Comparison of ENCODE assay signal across 1 cellular context in the genomic region with DNA sequence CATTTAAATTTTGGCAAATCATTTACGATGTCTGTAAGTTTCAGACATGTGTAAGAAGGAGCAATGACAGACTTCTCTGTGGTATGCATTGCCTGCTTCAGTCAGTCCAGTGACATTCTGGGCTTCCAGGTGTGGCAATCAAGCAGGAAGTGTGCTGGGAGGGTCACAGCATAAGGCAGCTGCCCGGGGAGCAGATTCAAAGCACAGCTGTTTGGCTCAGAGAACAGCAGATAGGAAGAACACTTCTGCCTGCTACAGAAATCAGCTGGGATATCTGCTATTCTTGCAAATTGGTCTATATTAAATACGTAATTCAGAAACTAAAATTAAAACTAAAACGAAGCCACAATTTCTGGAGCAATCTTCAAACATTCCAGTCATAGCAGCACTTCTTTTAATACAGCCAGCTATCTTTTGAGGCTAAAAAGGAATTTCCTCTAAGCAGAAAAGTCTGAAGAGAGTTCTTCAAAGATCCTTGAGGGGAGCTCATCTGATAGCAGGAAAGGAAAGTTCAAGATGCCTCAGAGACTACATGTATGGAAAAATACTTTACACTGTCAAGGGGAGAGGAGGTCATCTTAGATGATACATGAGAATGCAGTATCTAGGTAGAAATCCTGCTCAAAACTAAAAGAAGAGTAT.
TF ChIP-seq lines count a peak whose summit lies in the region.

No MANE protein-coding gene starts in this region.

TF ChIP-seq in HepG2, 621 proteins besides CTCF, POLR2A, EP300 and RAD21 (continued from another document):
- TF ChIP-seq, protein P1, sequence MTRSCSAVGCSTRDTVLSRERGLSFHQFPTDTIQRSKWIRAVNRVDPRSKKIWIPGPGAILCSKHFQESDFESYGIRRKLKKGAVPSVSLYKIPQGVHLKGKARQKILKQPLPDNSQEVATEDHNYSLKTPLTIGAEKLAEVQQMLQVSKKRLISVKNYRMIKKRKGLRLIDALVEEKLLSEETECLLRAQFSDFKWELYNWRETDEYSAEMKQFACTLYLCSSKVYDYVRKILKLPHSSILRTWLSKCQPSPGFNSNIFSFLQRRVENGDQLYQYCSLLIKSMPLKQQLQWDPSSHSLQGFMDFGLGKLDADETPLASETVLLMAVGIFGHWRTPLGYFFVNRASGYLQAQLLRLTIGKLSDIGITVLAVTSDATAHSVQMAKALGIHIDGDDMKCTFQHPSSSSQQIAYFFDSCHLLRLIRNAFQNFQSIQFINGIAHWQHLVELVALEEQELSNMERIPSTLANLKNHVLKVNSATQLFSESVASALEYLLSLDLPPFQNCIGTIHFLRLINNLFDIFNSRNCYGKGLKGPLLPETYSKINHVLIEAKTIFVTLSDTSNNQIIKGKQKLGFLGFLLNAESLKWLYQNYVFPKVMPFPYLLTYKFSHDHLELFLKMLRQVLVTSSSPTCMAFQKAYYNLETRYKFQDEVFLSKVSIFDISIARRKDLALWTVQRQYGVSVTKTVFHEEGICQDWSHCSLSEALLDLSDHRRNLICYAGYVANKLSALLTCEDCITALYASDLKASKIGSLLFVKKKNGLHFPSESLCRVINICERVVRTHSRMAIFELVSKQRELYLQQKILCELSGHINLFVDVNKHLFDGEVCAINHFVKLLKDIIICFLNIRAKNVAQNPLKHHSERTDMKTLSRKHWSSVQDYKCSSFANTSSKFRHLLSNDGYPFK (CRISPR knock-in tag; IDR thresholded peaks at IDR 0.05; ENCODE audit: borderline replicate concordance) = no peak
- TF ChIP-seq MED8 (CRISPR knock-in tag; IDR thresholded peaks at IDR 0.05; ENCODE audit: insufficient replicate concordance) = no peak
- no peak for TF ChIP-seq SRF (IDR thresholded peaks at IDR 0.05; ENCODE audit: low read depth, low read length)
- TF ChIP-seq ZSCAN12 (CRISPR knock-in tag; IDR thresholded peaks at IDR 0.05) = no peak
- no peak for TF ChIP-seq PAX8 (CRISPR knock-in tag; IDR thresholded peaks at IDR 0.05; ENCODE audit: borderline replicate concordance)
- TF ChIP-seq, protein P2, sequence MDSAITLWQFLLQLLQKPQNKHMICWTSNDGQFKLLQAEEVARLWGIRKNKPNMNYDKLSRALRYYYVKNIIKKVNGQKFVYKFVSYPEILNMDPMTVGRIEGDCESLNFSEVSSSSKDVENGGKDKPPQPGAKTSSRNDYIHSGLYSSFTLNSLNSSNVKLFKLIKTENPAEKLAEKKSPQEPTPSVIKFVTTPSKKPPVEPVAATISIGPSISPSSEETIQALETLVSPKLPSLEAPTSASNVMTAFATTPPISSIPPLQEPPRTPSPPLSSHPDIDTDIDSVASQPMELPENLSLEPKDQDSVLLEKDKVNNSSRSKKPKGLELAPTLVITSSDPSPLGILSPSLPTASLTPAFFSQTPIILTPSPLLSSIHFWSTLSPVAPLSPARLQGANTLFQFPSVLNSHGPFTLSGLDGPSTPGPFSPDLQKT (CRISPR knock-in tag; IDR thresholded peaks at IDR 0.05; ENCODE audit: borderline replicate concordance) = no peak
- TF ChIP-seq GTF3A (CRISPR knock-in tag; conservative IDR thresholded peaks at IDR 0.05) = no peak
